ENCODE assay signal across 27 cellular contexts in the genomic region with DNA sequence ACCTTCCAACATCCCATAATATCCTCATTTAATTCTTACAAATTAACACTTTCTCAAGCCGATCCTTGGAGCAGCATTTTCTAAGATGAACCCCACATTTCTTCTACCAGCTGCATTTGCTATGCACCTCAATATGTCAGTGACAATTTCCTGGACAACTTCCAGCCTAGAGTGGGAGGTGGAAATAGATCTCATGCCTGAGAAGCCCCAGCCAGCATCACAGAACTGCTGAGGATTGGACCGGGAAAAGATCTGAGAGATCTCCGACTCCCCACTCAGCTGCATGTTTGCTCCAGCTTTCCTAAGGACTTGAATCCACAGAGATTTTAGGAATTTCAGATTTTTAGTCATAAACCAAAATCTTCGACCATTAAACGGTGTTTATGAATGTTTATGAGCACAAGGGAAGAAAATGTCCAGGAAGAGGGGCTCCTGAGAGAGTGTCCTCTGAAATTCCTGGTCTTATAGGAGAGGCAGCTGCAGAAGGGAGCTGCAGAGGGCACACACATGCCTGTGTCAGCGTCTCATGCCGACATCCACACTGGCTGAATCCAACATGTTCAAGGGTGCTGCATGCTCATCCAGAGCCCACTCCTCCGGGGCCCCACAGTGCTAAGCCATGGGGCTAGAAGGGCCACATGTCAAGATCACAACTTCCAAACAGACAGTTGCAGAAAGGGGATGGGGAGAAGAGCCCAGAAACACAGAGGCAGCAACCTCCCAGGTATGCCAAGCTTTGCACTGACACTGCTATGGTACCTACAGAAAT.
A peak's percentile ranks its signal among the peaks of the same experiment; 100 is the strongest.
DNase-seq lines count a peak whose midpoint lies in the region; ATAC-seq, FAIRE-seq and TF ChIP-seq lines count a peak whose summit lies in the region.
"Had no signal": no experiment of that assay in that cellular context is flagged by ENCODE, and none has a peak within 500 bp of the region (broad histone marks: within the 10 kb centered on the region; RNA-seq: fewer than 3 reads in every experiment).

No MANE protein-coding gene starts in this region.

- no peaks in the 10 kb centered on the region for H3K9me3 Mint-ChIP-seq in Calu3 (ENCODE audit: low read depth, unreplicated experiment)
- H3K9me3 Mint-ChIP-seq in T-cell = no peaks in the 10 kb centered on the region
- H3K9me3 Mint-ChIP-seq: activated CD8-positive, alpha-beta T cell treated with anti-CD3 and anti-CD28 coated beads for 36 hours; activated naive CD4-positive, alpha-beta T cell treated with anti-CD3 and anti-CD28 coated beads, Interleukin-2, amount 50 U/mL, for 24 hours; activated T-helper 17 cell treated with anti-CD3 and anti-CD28 coated beads, Interleukin-2, amount 50 U/mL, for 72 hours; CD8-positive, alpha-beta T cell; IgD-negative memory B cell; naive thymus-derived CD8-positive, alpha-beta T cell; stimulated activated naive CD8-positive, alpha-beta T cell treated with anti-CD3 and anti-CD28 coated beads, Interleukin-15, Interleukin-2, amounts not matched to agents 100 ng/mL and 50 ng/mL, for 24 hours had no signal

- H3K4me1 ChIP-seq in endothelial cell of umbilical vein (ENCODE audit: control insufficient read depth, extremely low read depth, insufficient read depth, low read length) = peaks cover 7% of the 10 kb centered on the region
- H3K4me1 ChIP-seq: BE2C, uterus had no signal

- POLR2A ChIA-PET in endothelial cell of umbilical vein (lab: Charles Lee) = no interaction called here
- POLR2A ChIA-PET in T-cell (lab: Charles Lee) = no interaction called here

- no peak for ATAC-seq in T-cell (replicated peaks in 1 of 4)
- ATAC-seq: activated CD8-positive, alpha-beta T cell treated with anti-CD3 and anti-CD28 coated beads for 36 hours; activated T-helper 17 cell treated with anti-CD3 and anti-CD28 coated beads, Interleukin-2, amount 50 U/mL, for 72 hours; CD8-positive, alpha-beta T cell; naive thymus-derived CD8-positive, alpha-beta T cell had no signal

- H2AFZ ChIP-seq in endothelial cell of umbilical vein (ENCODE audit: low read depth, low read length) = no peak overlapping the region

- H3K4me2 ChIP-seq in endothelial cell of umbilical vein (ENCODE audit: insufficient read depth, low read length) = no peak overlapping the region

- no peaks in the 10 kb centered on the region for H4K20me1 ChIP-seq in endothelial cell of umbilical vein (replicated peaks; ENCODE audit: control insufficient read depth, extremely low read depth, insufficient read depth, low read length)

- no peaks in the 10 kb centered on the region for H3K9me3 ChIP-seq in endothelial cell of umbilical vein (replicated peaks; ENCODE audit: control insufficient read depth, insufficient read depth, low read length)
- H3K9me3 ChIP-seq: BE2C, uterus had no signal

- in situ Hi-C loops in ACHN (cut with HindIII; ENCODE audit: low pct_ligation_motif_present, low pct_unique_long_range_greater_than_20kb, low sequenced_read_pairs) = no loop called here

- TF ChIP-seq CTCF in VCaP (conservative IDR thresholded peaks at IDR 0.05) = no peak
- TF ChIP-seq CTCF in endothelial cell of umbilical vein (IDR thresholded peaks at IDR 0.05; ENCODE audit: extremely low read depth in 1 of 2, insufficient read depth in 1 of 2, low read depth in 1 of 2, low read length in 2 of 2) = no peak
- no peak for TF ChIP-seq CTCF in Calu3 (IDR thresholded peaks at IDR 0.05; ENCODE audit: unreplicated experiment)

- H3K79me2 ChIP-seq in endothelial cell of umbilical vein (ENCODE audit: control insufficient read depth, insufficient read depth, low read length) = peaks cover 63% of the 10 kb centered on the region

- H3K4me3 ChIP-seq in endothelial cell of umbilical vein (replicated peaks in 1 of 3; ENCODE audit: insufficient read depth in 1 of 3, low read depth in 1 of 3, low read length in 3 of 3) = no peak overlapping the region
- H3K4me3 ChIP-seq: coronary artery, uterus had no signal

- no peak overlapping the region for H3K4me3 Mint-ChIP-seq in Calu3 (ENCODE audit: low read depth, unreplicated experiment)
- H3K4me3 Mint-ChIP-seq in T-cell = no peak overlapping the region
- H3K4me3 Mint-ChIP-seq: activated CD8-positive, alpha-beta T cell treated with anti-CD3 and anti-CD28 coated beads for 36 hours; activated naive CD4-positive, alpha-beta T cell treated with anti-CD3 and anti-CD28 coated beads, Interleukin-2, amount 50 U/mL, for 24 hours; activated T-helper 17 cell treated with anti-CD3 and anti-CD28 coated beads, Interleukin-2, amount 50 U/mL, for 72 hours; CD8-positive, alpha-beta T cell; naive thymus-derived CD8-positive, alpha-beta T cell; stimulated activated naive CD8-positive, alpha-beta T cell treated with anti-CD3 and anti-CD28 coated beads, Interleukin-15, Interleukin-2, amounts not matched to agents 100 ng/mL and 50 ng/mL, for 24 hours had no signal

- H3K27me3 Mint-ChIP-seq in Calu3 (ENCODE audit: unreplicated experiment) (no peaks in the 10 kb centered on the region), T-cell (no peaks in the 10 kb centered on the region)
- H3K27me3 Mint-ChIP-seq: activated CD8-positive, alpha-beta T cell treated with anti-CD3 and anti-CD28 coated beads for 36 hours; activated naive CD4-positive, alpha-beta T cell treated with anti-CD3 and anti-CD28 coated beads, Interleukin-2, amount 50 U/mL, for 24 hours; activated T-helper 17 cell treated with anti-CD3 and anti-CD28 coated beads, Interleukin-2, amount 50 U/mL, for 72 hours; IgD-negative memory B cell; naive thymus-derived CD8-positive, alpha-beta T cell; stimulated activated naive CD8-positive, alpha-beta T cell treated with anti-CD3 and anti-CD28 coated beads, Interleukin-15, Interleukin-2, amounts not matched to agents 100 ng/mL and 50 ng/mL, for 24 hours had no signal

- no peak overlapping the region for H3K27ac Mint-ChIP-seq in Calu3 (ENCODE audit: unreplicated experiment)
- H3K27ac Mint-ChIP-seq in T-cell = no peak overlapping the region
- H3K27ac Mint-ChIP-seq: activated CD8-positive, alpha-beta T cell treated with anti-CD3 and anti-CD28 coated beads for 36 hours; activated naive CD4-positive, alpha-beta T cell treated with anti-CD3 and anti-CD28 coated beads, Interleukin-2, amount 50 U/mL, for 24 hours; activated T-helper 17 cell treated with anti-CD3 and anti-CD28 coated beads, Interleukin-2, amount 50 U/mL, for 72 hours; CD8-positive, alpha-beta T cell had no signal

- intact Hi-C loops in endothelial cell of umbilical vein (cut with micrococcal nuclease) = no loop called here
- intact Hi-C loops in Calu3 (cut with micrococcal nuclease; ENCODE audit: unreplicated experiment) = no loop called here

- CTCF ChIA-PET in endothelial cell of umbilical vein (lab: Charles Lee) = no interaction called here
- CTCF ChIA-PET in Calu3 (lab: Charles Lee) = no interaction called here
- CTCF ChIA-PET in T-cell (lab: Charles Lee) = no interaction called here

- H3K36me3 ChIP-seq in endothelial cell of umbilical vein (ENCODE audit: control insufficient read depth in 2 of 2, extremely low read depth in 1 of 2, insufficient read depth in 2 of 2, low read length in 2 of 2) = no peaks in the 10 kb centered on the region
- H3K36me3 ChIP-seq: BE2C, uterus had no signal

- peak overlapping the region; percentile 68 for H3K27ac ChIP-seq in VCaP
- no peak overlapping the region for H3K27ac ChIP-seq in endothelial cell of umbilical vein (ENCODE audit: insufficient read depth, low read depth, low read length)
- H3K27ac ChIP-seq: coronary artery, uterus had no signal

- FAIRE-seq in endothelial cell of umbilical vein (lab: Jason Lieb, UNC) = peak; percentile 15
- FAIRE-seq: GM12892, islet of Langerhans, small intestine had no signal

- H3K4me1 Mint-ChIP-seq in Calu3 (ENCODE audit: low read depth, unreplicated experiment) (peaks cover 39% of the 10 kb centered on the region), T-cell (peaks cover 4 to 19% (median 6%) of the 10 kb centered on the region in 3 donors)
- H3K4me1 Mint-ChIP-seq: activated naive CD4-positive, alpha-beta T cell treated with anti-CD3 and anti-CD28 coated beads, Interleukin-2, amount 50 U/mL, for 24 hours had no signal

- DNase-seq in ACHN (peak; percentile 14), endothelial cell of umbilical vein (ENCODE audit: low read depth, low spot score) (no peak), occipital lobe (lab: John Stamatoyannopoulos, UW) (peak; percentile 57), Calu3 (no peak), NCI-H2196 treated with DMSO at 0.1 percent for 48 hours (lab: John Stamatoyannopoulos, UW; ENCODE audit: unreplicated experiment) (no peak), T-cell (no peak)
- no peak for DNase-seq in activated CD8-positive, alpha-beta memory T cell treated with anti-CD3 and anti-CD28 coated beads, Interleukin-2, amount 50 U/mL, for 48 hours
- DNase-seq: activated CD4-positive, alpha-beta T cell treated with anti-CD3 and anti-CD28 coated beads for 1 hour; activated CD8-positive, alpha-beta T cell treated with anti-CD3 and anti-CD28 coated beads for 36 hours; BE2C; CD8-positive, alpha-beta T cell; effector memory CD4-positive, alpha-beta T cell; erythroblast; naive thymus-derived CD8-positive, alpha-beta T cell; NCI-H146; NCI-H345; Right ventricle myocardium superior; small intestine; uterus had no signal

- BruUV-seq in endothelial cell of umbilical vein (replicated peaks; lab: Mats Ljungman, UMichigan) (no TSS peak), Calu3 (replicated peaks; lab: Mats Ljungman, UMichigan) (no TSS peak)

- H3K9ac ChIP-seq in endothelial cell of umbilical vein (replicated peaks; ENCODE audit: extremely low read depth, insufficient read depth, low read length) = no peak overlapping the region

- no peaks in the 10 kb centered on the region for H3K9me1 ChIP-seq in endothelial cell of umbilical vein (replicated peaks; ENCODE audit: control insufficient read depth, extremely low read depth, insufficient read depth, low read length)

- TF ChIP-seq POLR2A in endothelial cell of umbilical vein (IDR thresholded peaks at IDR 0.05; ENCODE audit: low read depth, low read length) = no peak

- dilution Hi-C loops in endothelial cell of umbilical vein (cut with MboI; ENCODE audit: extremely low pct_ligation_motif_present, low sequenced_read_pairs) = no loop called here

- no peaks in the 10 kb centered on the region for H3K36me3 Mint-ChIP-seq in Calu3 (ENCODE audit: insufficient read depth, unreplicated experiment)
- peaks cover 9% of the 10 kb centered on the region for H3K36me3 Mint-ChIP-seq in T-cell
- H3K36me3 Mint-ChIP-seq: activated naive CD4-positive, alpha-beta T cell treated with anti-CD3 and anti-CD28 coated beads, Interleukin-2, amount 50 U/mL, for 24 hours; CD8-positive, alpha-beta T cell; IgD-negative memory B cell; naive thymus-derived CD8-positive, alpha-beta T cell had no signal

- H3K27me3 ChIP-seq in endothelial cell of umbilical vein (ENCODE audit: control insufficient read depth in 2 of 2, insufficient read depth in 2 of 2, low read length in 2 of 2) = no peaks in the 10 kb centered on the region
- H3K27me3 ChIP-seq: BE2C, uterus had no signal

TF ChIP-seq in endothelial cell of umbilical vein, 7 proteins besides CTCF, POLR2A, EP300 and RAD21:
- TF ChIP-seq MYC (IDR thresholded peaks at IDR 0.05; ENCODE audit: low read depth, low read length) = no peak
- TF ChIP-seq POLR2AphosphoS5 (IDR thresholded peaks at IDR 0.05; ENCODE audit: insufficient read depth, low read depth, low read length) = no peak
- no peak for TF ChIP-seq EZH2 (IDR thresholded peaks at IDR 0.05; ENCODE audit: borderline replicate concordance, low read depth, low read length, severe bottlenecking)

Comparison
In these comparisons a context has a peak if more than half of its experiments do, and no peak if none do; other contexts are left out.
1. DNase-seq: peak in ACHN (single experiment) and occipital lobe (single experiment); none in endothelial cell of umbilical vein (single experiment), Calu3 (single experiment), NCI-H2196 treated with DMSO at 0.1 percent for 48 hours (single experiment), T-cell (0 of 34) and activated CD8-positive, alpha-beta memory T cell treated with anti-CD3 and anti-CD28 coated beads, Interleukin-2, amount 50 U/mL, for 48 hours (single experiment).